10 cellular contexts compared by ENCODE assay signal in the genomic region with DNA sequence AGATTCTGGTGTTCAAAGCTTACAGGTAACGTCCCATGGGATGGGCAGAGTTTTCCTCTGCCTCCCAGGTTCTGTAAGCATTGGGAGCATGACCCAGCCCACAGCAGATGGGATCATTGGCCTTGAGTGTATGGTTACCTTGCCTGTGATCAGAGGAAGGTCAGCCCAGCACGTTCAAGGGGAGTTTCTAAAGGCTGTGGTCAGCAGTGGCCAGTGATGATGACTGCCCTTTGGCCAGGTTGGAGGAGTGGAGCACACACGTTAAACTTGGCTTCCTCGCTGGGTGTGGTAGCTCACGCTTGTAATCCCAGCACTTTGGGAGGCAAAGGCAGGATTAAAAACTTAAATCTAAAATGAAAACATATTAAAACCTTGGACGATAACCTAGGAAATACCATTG. TPM values are rescaled to one million over a fixed set of nuclear protein-coding genes. Genes with fewer than 3 reads are reported as not detected.
"Had no signal": no experiment of that assay in that cellular context is flagged by ENCODE, and none has a peak within 500 bp of the region (broad histone marks: within the 10 kb centered on the region; RNA-seq: fewer than 3 reads in every experiment).

No MANE protein-coding gene starts in this region.

RNA-seq across cellular contexts. Expression of gene LGALS9C, which starts 51.8 kb away (rescaled TPM):
- total RNA-seq: activated naive CD4-positive, alpha-beta T cell treated with anti-CD3 and anti-CD28 coated beads, Interleukin-2, amount 50 U/mL, for 72 hours; activated T-cell treated with anti-CD3 and anti-CD28 coated beads, Interleukin-2, amount 50 U/mL, for 72 hours; activated T-helper 1 cell treated with anti-CD3 and anti-CD28 coated beads, Interleukin-12 subunit alpha, Interleukin-12 subunit beta, Interleukin-2, Interleukin-4 antibody, amounts not matched to agents 30 ng/mL and 10 ng/mL and 1 ng/mL, durations not matched to agents 14 hours and 24 hours and 36 hours; aorta; ascending aorta; astrocyte; body of pancreas; bronchial epithelial cell; cardiac muscle cell; cardiac septum had no signal
- polyA plus RNA-seq: cardiac muscle cell had no signal
